ENCODE assay signal across 26 cellular contexts in genomic region chr14:53581497-53581896, GRCh38.
DNase-seq lines count a peak whose midpoint lies in the region; ATAC-seq, FAIRE-seq and TF ChIP-seq lines count a peak whose summit lies in the region.
"Had no signal": no experiment of that assay in that cellular context is flagged by ENCODE, and none has a peak within 500 bp of the region (broad histone marks: within the 10 kb centered on the region; RNA-seq: fewer than 3 reads in every experiment).

No MANE protein-coding gene starts in this region.

- 79% methylated on average over 1 of the region's 1 CpG; no CpG with 5 or more reads in 1 of the 2 experiments for WGBS in endodermal cell (ENCODE audit: insufficient coverage in 1 of 2, insufficient read length in 1 of 2), 2 experiments
- no CpG with 5 or more reads among the region's 1 CpG for WGBS in mesendoderm (ENCODE audit: extremely low coverage, insufficient coverage, low lambda C conversion rate)

- DNase-seq in HTR-8/SVneo (ENCODE audit: insufficient read length, low spot score) (no peak), endodermal cell (no peak), mesendoderm (peak; percentile 90), AG08396 (ENCODE audit: low spot score) (no peak)
- no peak for DNase-seq in stimulated activated naive CD4-positive, alpha-beta T cell treated with Interleukin-2 at 50 U/mL for 16 hours (lab: John Stamatoyannopoulos, UW)
- DNase-seq in activated CD8-positive, alpha-beta memory T cell treated with anti-CD3 and anti-CD28 coated beads, Interleukin-2, amount 10 ng/mL, durations not matched to agents 7 days and 5 days: no peak
- DNase-seq: Caco-2; CD8-positive, alpha-beta T cell; GDM1; Kasumi-1; MV-4-11; NCI-H1105; NCI-H146; NCI-H1930; NCI-H2107; NCI-H446 treated with DMSO at 0.1 percent for 48 hours; NCI-H526; PC-9; SJCRH30 had no signal

- peaks cover 13% of the 10 kb centered on the region for H3K4me1 Mint-ChIP-seq in endodermal cell
- H3K4me1 Mint-ChIP-seq in activated CD8-positive, alpha-beta memory T cell treated with anti-CD3 and anti-CD28 coated beads, Interleukin-2, amount 10 ng/mL, durations not matched to agents 7 days and 5 days: no peaks in the 10 kb centered on the region
- H3K4me1 Mint-ChIP-seq: B cell had no signal

- no peak overlapping the region for H2BK5ac ChIP-seq in mesendoderm (ENCODE audit: low read length)

- H4K8ac ChIP-seq in mesendoderm (ENCODE audit: low read depth, low read length): no peak overlapping the region

- H3K79me1 ChIP-seq in mesendoderm (ENCODE audit: low read length): no peaks in the 10 kb centered on the region

- peaks cover 4% of the 10 kb centered on the region for H3K9me3 Mint-ChIP-seq in endodermal cell
- H3K9me3 Mint-ChIP-seq in activated CD8-positive, alpha-beta memory T cell treated with anti-CD3 and anti-CD28 coated beads, Interleukin-2, amount 10 ng/mL, durations not matched to agents 7 days and 5 days (ENCODE audit: low read depth): no peaks in the 10 kb centered on the region
- H3K9me3 Mint-ChIP-seq: CD8-positive, alpha-beta T cell had no signal

- H3K27ac Mint-ChIP-seq in endodermal cell: peak overlapping the region; percentile 39
- no peak overlapping the region for H3K27ac Mint-ChIP-seq in activated CD8-positive, alpha-beta memory T cell treated with anti-CD3 and anti-CD28 coated beads, Interleukin-2, amount 10 ng/mL, durations not matched to agents 7 days and 5 days
- H3K27ac Mint-ChIP-seq: B cell; CD8-positive, alpha-beta T cell had no signal

- H4K5ac ChIP-seq in mesendoderm (ENCODE audit: low read length): no peak overlapping the region

- H3K23ac ChIP-seq in mesendoderm (ENCODE audit: low read length): no peak overlapping the region

- H3K9ac ChIP-seq in endodermal cell (ENCODE audit: extremely low read depth, low read length, poor library complexity, severe bottlenecking) (no peak overlapping the region), mesendoderm (ENCODE audit: low read length) (no peak overlapping the region)

- no peak for TF ChIP-seq CTCF in endodermal cell (conservative IDR thresholded peaks at IDR 0.05)

- H3K36me3 ChIP-seq in endodermal cell (ENCODE audit: control insufficient read depth, insufficient read depth, low read length): no peaks in the 10 kb centered on the region
- H3K36me3 ChIP-seq in mesendoderm (ENCODE audit: control insufficient read depth, insufficient read depth, low read length): no peaks in the 10 kb centered on the region
- H3K36me3 ChIP-seq: SJCRH30 had no signal

- H3K36me3 Mint-ChIP-seq in endodermal cell (ENCODE audit: low read depth): no peaks in the 10 kb centered on the region
- no peaks in the 10 kb centered on the region for H3K36me3 Mint-ChIP-seq in activated CD8-positive, alpha-beta memory T cell treated with anti-CD3 and anti-CD28 coated beads, Interleukin-2, amount 10 ng/mL, durations not matched to agents 7 days and 5 days
- H3K36me3 Mint-ChIP-seq: CD8-positive, alpha-beta T cell had no signal

- H3K27me3 ChIP-seq in endodermal cell (ENCODE audit: control insufficient read depth, insufficient read depth, low read length, poor library complexity, severe bottlenecking) (no peaks in the 10 kb centered on the region), mesendoderm (ENCODE audit: insufficient read depth, low read length, poor library complexity) (no peaks in the 10 kb centered on the region)
- H3K27me3 ChIP-seq: SJCRH30 had no signal

- peak; percentile 72 for FAIRE-seq in HTR-8/SVneo (lab: Jason Lieb, UNC)
- FAIRE-seq: A204.1, GM12878, K562 had no signal

- H3K4me3 ChIP-seq in endodermal cell (ENCODE audit: low read length) (no peak overlapping the region), mesendoderm (ENCODE audit: low read length) (no peak overlapping the region)
- H3K4me3 ChIP-seq: GM12878, K562, PC-9, SJCRH30 had no signal

- H3K9me3 ChIP-seq in endodermal cell (ENCODE audit: control insufficient read depth, low read length): peaks cover 6% of the 10 kb centered on the region
- H3K9me3 ChIP-seq: Caco-2 had no signal

- ATAC-seq in activated CD8-positive, alpha-beta memory T cell treated with anti-CD3 and anti-CD28 coated beads, Interleukin-2, amount 10 ng/mL, durations not matched to agents 7 days and 5 days: no peak
- ATAC-seq in GM18502 (IDR thresholded peaks at IDR 0.05; ENCODE audit: poor library complexity, unreplicated experiment): no peak
- ATAC-seq: CD8-positive, alpha-beta T cell; GM12878; K562; Right ventricle myocardium inferior had no signal

- H3K4ac ChIP-seq in mesendoderm (ENCODE audit: low read depth, low read length): no peak overlapping the region

- H2BK15ac ChIP-seq in mesendoderm (replicated peaks; ENCODE audit: low read depth): no peak overlapping the region

- no peak overlapping the region for H3K18ac ChIP-seq in mesendoderm (ENCODE audit: low read length)

- H3K79me2 ChIP-seq in mesendoderm (ENCODE audit: control insufficient read depth, insufficient read depth, low read length): no peaks in the 10 kb centered on the region

- H3K27me3 Mint-ChIP-seq in endodermal cell (ENCODE audit: insufficient read depth): no peaks in the 10 kb centered on the region
- no peaks in the 10 kb centered on the region for H3K27me3 Mint-ChIP-seq in activated CD8-positive, alpha-beta memory T cell treated with anti-CD3 and anti-CD28 coated beads, Interleukin-2, amount 10 ng/mL, durations not matched to agents 7 days and 5 days

- H2BK120ac ChIP-seq in mesendoderm (ENCODE audit: low read depth, low read length): no peak overlapping the region

- no peak overlapping the region for H3K56ac ChIP-seq in mesendoderm (ENCODE audit: low read length)

- no peak overlapping the region for H2AK5ac ChIP-seq in mesendoderm (ENCODE audit: low read length)

- H3K4me3 Mint-ChIP-seq in endodermal cell: no peak overlapping the region
- H3K4me3 Mint-ChIP-seq in activated CD8-positive, alpha-beta memory T cell treated with anti-CD3 and anti-CD28 coated beads, Interleukin-2, amount 10 ng/mL, durations not matched to agents 7 days and 5 days: no peak overlapping the region
- H3K4me3 Mint-ChIP-seq: B cell; CD8-positive, alpha-beta T cell had no signal

- CTCF ChIA-PET in activated CD8-positive, alpha-beta memory T cell treated with anti-CD3 and anti-CD28 coated beads, Interleukin-2, amount 10 ng/mL, durations not matched to agents 7 days and 5 days (lab: Charles Lee): no interaction called here

- H3K27ac ChIP-seq in endodermal cell (ENCODE audit: low read depth, low read length) (no peak overlapping the region), mesendoderm (ENCODE audit: low read depth, low read length) (no peak overlapping the region)
- H3K27ac ChIP-seq: C4-2B, PC-9, SJCRH30 had no signal

- H3K4me2 ChIP-seq in mesendoderm (ENCODE audit: low read length): no peak overlapping the region
- H3K4me2 ChIP-seq: PC-9 had no signal

- no peaks in the 10 kb centered on the region for H3K4me1 ChIP-seq in endodermal cell (ENCODE audit: control insufficient read depth, insufficient read depth, low read length)
- H3K4me1 ChIP-seq in mesendoderm (ENCODE audit: control insufficient read depth, low read depth, low read length): no peaks in the 10 kb centered on the region
- H3K4me1 ChIP-seq: SJCRH30 had no signal
